Comparison of ENCODE assay signal across 35 cellular contexts in genomic region chr11:134384406-134384805, GRCh38. TPM values are rescaled to one million over a fixed set of nuclear protein-coding genes. Genes with fewer than 3 reads are reported as not detected.
"Had no signal": no experiment of that assay in that cellular context is flagged by ENCODE, and none has a peak within 500 bp of the region (broad histone marks: within the 10 kb centered on the region; RNA-seq: fewer than 3 reads in every experiment).

No MANE protein-coding gene starts in this region.

- H3K4me3 ChIP-seq: ascending aorta, breast epithelium, cardiac muscle cell, colonic mucosa, esophagus squamous epithelium, gastroesophageal sphincter had no signal

- H3K27me3 ChIP-seq: ascending aorta, breast epithelium, cardiac muscle cell, colonic mucosa had no signal

- H3K4me3 Mint-ChIP-seq: activated CD4-positive, alpha-beta memory T cell treated with anti-CD3 and anti-CD28 coated beads, Interleukin-2, amount 10 ng/mL, durations not matched to agents 7 days and 5 days; activated CD4-positive, alpha-beta T cell treated with anti-CD3 and anti-CD28 coated beads, Interleukin-2, amount 10 ng/mL, durations not matched to agents 7 days and 5 days; activated naive CD4-positive, alpha-beta T cell treated with anti-CD3 and anti-CD28 coated beads, Interleukin-2, amount 10 ng/mL, durations not matched to agents 7 days and 5 days; activated naive CD8-positive, alpha-beta T cell treated with anti-CD3 and anti-CD28 coated beads, Interleukin-2, amount 10 ng/mL, durations not matched to agents 7 days and 5 days; activated T-cell treated with anti-CD3 and anti-CD28 coated beads, Interleukin-2, amount 50 U/mL, for 24 hours; activated T-cell treated with anti-CD3 and anti-CD28 coated beads, Interleukin-2, amount 50 U/mL, for 72 hours; brain; T-helper 17 cell; T-helper 2 cell treated with Interferon-gamma antibody and Interleukin-4, amounts not matched to agents 5 μg/mL and 100 μg/mL, for 36 hours; WTC11 had no signal

- H3K36me3 Mint-ChIP-seq: activated naive CD4-positive, alpha-beta T cell treated with anti-CD3 and anti-CD28 coated beads, Interleukin-2, amount 10 ng/mL, durations not matched to agents 7 days and 5 days; activated naive CD4-positive, alpha-beta T cell treated with anti-CD3 and anti-CD28 coated beads, Interleukin-2, amount 50 U/mL, for 72 hours; activated naive CD8-positive, alpha-beta T cell treated with anti-CD3 and anti-CD28 coated beads, Interleukin-2, amount 10 ng/mL, durations not matched to agents 7 days and 5 days had no signal

- H3K9me3 ChIP-seq: ascending aorta, breast epithelium, colonic mucosa, esophagus squamous epithelium, gastroesophageal sphincter had no signal

- H3K4me1 ChIP-seq: breast epithelium, colonic mucosa, esophagus squamous epithelium, gastroesophageal sphincter had no signal

- DNase-seq: activated CD4-positive, alpha-beta memory T cell treated with anti-CD3 and anti-CD28 coated beads, Interleukin-2, amount 10 ng/mL, durations not matched to agents 7 days and 5 days; activated CD4-positive, alpha-beta T cell treated with anti-CD3 and anti-CD28 coated beads for 1 hour; activated CD4-positive, alpha-beta T cell treated with anti-CD3 and anti-CD28 coated beads for 4 hours; activated CD4-positive, alpha-beta T cell treated with anti-CD3 and anti-CD28 coated beads, Interleukin-2, amount 10 ng/mL, durations not matched to agents 7 days and 5 days; activated CD4-positive, alpha-beta T cell treated with anti-CD3 and anti-CD28 coated beads, Interleukin-2, amount 50 U/mL, for 4 hours; activated CD8-positive, alpha-beta memory T cell treated with anti-CD3 and anti-CD28 coated beads, Interleukin-2, amount 50 U/mL, for 48 hours; activated gamma-delta T cell; activated naive CD4-positive, alpha-beta T cell; activated naive CD4-positive, alpha-beta T cell treated with anti-CD3 and anti-CD28 coated beads, Interleukin-2, amount 10 ng/mL, durations not matched to agents 7 days and 5 days; activated naive CD8-positive, alpha-beta T cell treated with anti-CD3 and anti-CD28 coated beads, Interleukin-2, amount 10 ng/mL, durations not matched to agents 7 days and 5 days; activated T-cell treated with anti-CD3 and anti-CD28 coated beads for 4 hours; activated T-cell treated with anti-CD3 and anti-CD28 coated beads, Interleukin-2, amount 50 U/mL, for 24 hours; activated T-cell treated with anti-CD3 and anti-CD28 coated beads, Interleukin-2, amount 50 U/mL, for 72 hours; central memory CD4-positive, alpha-beta T cell; cerebellar nuclear complex; colonic mucosa; effector CD8-positive, alpha-beta T cell; esophagus squamous epithelium; foreskin melanocyte; head of caudate nucleus; T-helper 17 cell; T1000 had no signal

- H3K9me3 Mint-ChIP-seq: activated CD4-positive, alpha-beta memory T cell treated with anti-CD3 and anti-CD28 coated beads, Interleukin-2, amount 10 ng/mL, durations not matched to agents 7 days and 5 days; activated CD4-positive, alpha-beta T cell treated with anti-CD3 and anti-CD28 coated beads, Interleukin-2, amount 10 ng/mL, durations not matched to agents 7 days and 5 days; activated naive CD4-positive, alpha-beta T cell treated with anti-CD3 and anti-CD28 coated beads, Interleukin-2, amount 10 ng/mL, durations not matched to agents 7 days and 5 days; activated naive CD4-positive, alpha-beta T cell treated with anti-CD3 and anti-CD28 coated beads, Interleukin-2, amount 50 U/mL, for 72 hours; activated naive CD8-positive, alpha-beta T cell treated with anti-CD3 and anti-CD28 coated beads, Interleukin-2, amount 10 ng/mL, durations not matched to agents 7 days and 5 days; activated T-cell treated with anti-CD3 and anti-CD28 coated beads, Interleukin-2, amount 50 U/mL, for 24 hours; activated T-cell treated with anti-CD3 and anti-CD28 coated beads, Interleukin-2, amount 50 U/mL, for 72 hours; T-helper 2 cell treated with Interferon-gamma antibody and Interleukin-4, amounts not matched to agents 5 μg/mL and 100 μg/mL, for 36 hours had no signal

- H3K27ac Mint-ChIP-seq: activated CD4-positive, alpha-beta memory T cell treated with anti-CD3 and anti-CD28 coated beads, Interleukin-2, amount 10 ng/mL, durations not matched to agents 7 days and 5 days; activated CD4-positive, alpha-beta T cell treated with anti-CD3 and anti-CD28 coated beads, Interleukin-2, amount 10 ng/mL, durations not matched to agents 7 days and 5 days; activated naive CD4-positive, alpha-beta T cell treated with anti-CD3 and anti-CD28 coated beads, Interleukin-2, amount 10 ng/mL, durations not matched to agents 7 days and 5 days; activated naive CD4-positive, alpha-beta T cell treated with anti-CD3 and anti-CD28 coated beads, Interleukin-2, amount 50 U/mL, for 72 hours; activated naive CD8-positive, alpha-beta T cell treated with anti-CD3 and anti-CD28 coated beads, Interleukin-2, amount 10 ng/mL, durations not matched to agents 7 days and 5 days; activated T-cell treated with anti-CD3 and anti-CD28 coated beads, Interleukin-2, amount 50 U/mL, for 24 hours; activated T-cell treated with anti-CD3 and anti-CD28 coated beads, Interleukin-2, amount 50 U/mL, for 72 hours; T-helper 17 cell; T-helper 2 cell treated with Interferon-gamma antibody and Interleukin-4, amounts not matched to agents 5 μg/mL and 100 μg/mL, for 36 hours; WTC11 had no signal

- H3K36me3 ChIP-seq: ascending aorta, breast epithelium, cardiac muscle cell, colonic mucosa, esophagus squamous epithelium, gastroesophageal sphincter had no signal

- H3K27ac ChIP-seq: ascending aorta, breast epithelium, cardiac muscle cell, colonic mucosa, epithelial cell of prostate, esophagus squamous epithelium, gastroesophageal sphincter had no signal

- H3K27me3 Mint-ChIP-seq: brain had no signal

RNA-seq across cellular contexts. Expression of gene B3GAT1, which starts 27.6 kb away (rescaled TPM):
- total RNA-seq: dermis microvascular lymphatic vessel endothelial cell, endothelial cell of umbilical vein, fibroblast of villous mesenchyme, glomerular endothelial cell had no signal

RNA-seq across cellular contexts. Expression of gene GLB1L2, which starts 52.6 kb away (rescaled TPM):
- total RNA-seq: fibroblast of villous mesenchyme had no signal
